ENCODE assay signal across 17 cellular contexts in the genomic region with DNA sequence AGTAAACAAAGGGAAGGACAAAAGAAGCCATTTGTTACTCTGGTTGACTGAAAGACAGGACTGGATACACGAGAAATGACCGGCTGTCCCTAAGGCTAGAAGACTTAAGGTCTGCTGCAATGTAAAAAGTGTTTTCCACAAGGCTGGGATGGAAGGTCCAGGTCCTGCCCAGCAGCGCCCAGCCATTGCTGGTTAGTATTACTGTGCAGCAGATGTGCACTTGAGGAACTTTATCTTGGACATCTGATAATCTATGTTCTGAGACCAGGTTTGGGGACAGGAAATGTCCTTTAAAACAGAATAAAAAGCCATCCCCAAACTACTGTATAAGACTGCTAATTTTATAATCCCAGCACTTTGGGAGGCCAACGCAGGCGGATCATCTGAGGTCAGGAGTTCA.
"Had no signal": no experiment of that assay in that cellular context is flagged by ENCODE, and none has a peak within 500 bp of the region (broad histone marks: within the 10 kb centered on the region; RNA-seq: fewer than 3 reads in every experiment).

No MANE protein-coding gene starts in this region.

- H3K4me1 Mint-ChIP-seq: immature natural killer cell had no signal

- ATAC-seq: esophagus mucosa had no signal

- H3K9me3 Mint-ChIP-seq: immature natural killer cell, nephron, type B pancreatic cell had no signal

- H3K27me3 ChIP-seq: pancreas, sigmoid colon, stomach, uterus had no signal

- H3K27ac ChIP-seq: pancreas, prostate gland, skin epidermis, uterus had no signal

- H3K9me3 ChIP-seq: pancreas, prostate gland, sigmoid colon, stomach, uterus had no signal

- H3K4me1 ChIP-seq: pancreas, prostate gland, stomach, uterus had no signal

- H3K27ac Mint-ChIP-seq: immature natural killer cell, type B pancreatic cell had no signal

- H3K4me3 Mint-ChIP-seq: immature natural killer cell, nephron, type B pancreatic cell had no signal

- H3K27me3 Mint-ChIP-seq: type B pancreatic cell had no signal

- H3K4me3 ChIP-seq: pancreas, prostate gland, sigmoid colon, skin epidermis, stomach, uterus had no signal

- H3K36me3 ChIP-seq: uterus had no signal

- DNase-seq: central memory CD4-positive, alpha-beta T cell; effector memory CD4-positive, alpha-beta T cell; immature natural killer cell; mammary epithelial cell; occipital lobe; pancreas; retina; sigmoid colon; stimulated activated naive CD4-positive, alpha-beta T cell; stomach; substantia nigra; uterus had no signal
